In the genomic region with DNA sequence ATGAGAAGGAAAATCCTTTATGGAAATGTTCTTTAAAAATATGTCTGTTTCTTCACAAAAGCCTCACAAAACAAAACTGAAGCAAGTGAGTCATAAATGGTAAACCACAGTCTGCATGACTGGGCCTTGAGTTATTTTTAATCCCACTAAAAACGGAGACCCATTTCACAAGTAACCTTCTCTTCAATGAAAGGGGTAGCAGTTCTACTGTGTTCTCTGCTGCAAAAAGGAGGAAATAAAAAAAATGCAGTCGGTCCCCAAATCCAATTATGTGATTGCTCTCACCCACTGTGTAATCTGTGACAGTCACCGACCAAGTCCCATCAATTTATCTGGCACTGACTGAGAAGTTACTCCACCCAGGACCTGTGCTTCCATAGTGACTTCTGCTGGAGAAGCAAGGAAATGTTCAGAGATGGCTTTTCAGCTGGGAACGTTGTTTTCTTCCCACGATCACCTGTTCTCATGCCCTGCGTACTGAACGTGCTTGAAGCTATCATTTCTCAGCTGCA, we compare ENCODE assay signal across 9 cellular contexts.
DNase-seq lines count a peak whose midpoint lies in the region; ATAC-seq lines count a peak whose summit lies in the region.
"Had no signal": no experiment of that assay in that cellular context is flagged by ENCODE, and none has a peak within 500 bp of the region (broad histone marks: within the 10 kb centered on the region; RNA-seq: fewer than 3 reads in every experiment).

No MANE protein-coding gene starts in this region.

- DNase-seq in AG08395 (ENCODE audit: low spot score): peak; percentile 73
- peak; percentile 76 for DNase-seq in amniotic epithelial cell (ENCODE audit: low read depth)
- no peak for DNase-seq in stimulated activated CD4-positive, alpha-beta T cell treated with anti-CD3 and anti-CD28 coated beads, Interleukin-1b, Interleukin-23, amount 100 ng/mL, for 48 hours
- no peak for DNase-seq in activated T-cell treated with anti-CD3 and anti-CD28 coated beads for 4 hours
- no peak for DNase-seq in activated T-cell treated with anti-CD3 and anti-CD28 coated beads, Interleukin-2, amount 50 U/mL, for 4 hours
- DNase-seq in activated naive CD4-positive, alpha-beta T cell treated with Interleukin-2 at 50 U/mL for 16 hours: no peak
- DNase-seq: activated naive CD8-positive, alpha-beta T cell treated with anti-CD3 and anti-CD28 coated beads, Interleukin-2, amount 10 ng/mL, durations not matched to agents 7 days and 5 days had no signal

- H3K4me3 Mint-ChIP-seq in activated T-cell treated with anti-CD3 and anti-CD28 coated beads, Interleukin-2, amount 50 U/mL, for 4 hours: no peak overlapping the region
- H3K4me3 Mint-ChIP-seq: activated naive CD8-positive, alpha-beta T cell treated with anti-CD3 and anti-CD28 coated beads, Interleukin-2, amount 10 ng/mL, durations not matched to agents 7 days and 5 days had no signal

- ATAC-seq in GM19025 (IDR thresholded peaks at IDR 0.05; ENCODE audit: low read depth, unreplicated experiment) (peak; percentile 43), HG03066 (IDR thresholded peaks at IDR 0.05; ENCODE audit: low read depth, unreplicated experiment) (peak; percentile 47)
- no peak for ATAC-seq in activated T-cell treated with anti-CD3 and anti-CD28 coated beads, Interleukin-2, amount 50 U/mL, for 4 hours

- H3K4me1 Mint-ChIP-seq in activated T-cell treated with anti-CD3 and anti-CD28 coated beads, Interleukin-2, amount 50 U/mL, for 4 hours (ENCODE audit: low read depth): no peaks in the 10 kb centered on the region

- no peaks in the 10 kb centered on the region for H3K9me3 Mint-ChIP-seq in activated T-cell treated with anti-CD3 and anti-CD28 coated beads, Interleukin-2, amount 50 U/mL, for 4 hours
- H3K9me3 Mint-ChIP-seq: activated naive CD8-positive, alpha-beta T cell treated with anti-CD3 and anti-CD28 coated beads, Interleukin-2, amount 10 ng/mL, durations not matched to agents 7 days and 5 days had no signal

- H3K27me3 Mint-ChIP-seq in activated T-cell treated with anti-CD3 and anti-CD28 coated beads, Interleukin-2, amount 50 U/mL, for 4 hours (ENCODE audit: low read depth): no peaks in the 10 kb centered on the region
- H3K27me3 Mint-ChIP-seq: activated naive CD8-positive, alpha-beta T cell treated with anti-CD3 and anti-CD28 coated beads, Interleukin-2, amount 10 ng/mL, durations not matched to agents 7 days and 5 days had no signal

- H3K36me3 Mint-ChIP-seq in activated T-cell treated with anti-CD3 and anti-CD28 coated beads, Interleukin-2, amount 50 U/mL, for 4 hours (ENCODE audit: insufficient read depth): no peaks in the 10 kb centered on the region
- H3K36me3 Mint-ChIP-seq: activated naive CD8-positive, alpha-beta T cell treated with anti-CD3 and anti-CD28 coated beads, Interleukin-2, amount 10 ng/mL, durations not matched to agents 7 days and 5 days had no signal

Comparison
In these comparisons a context has a peak if more than half of its experiments do, and no peak if none do; other contexts are left out.
1. DNase-seq: peak in AG08395 (single experiment) and amniotic epithelial cell (single experiment); none in stimulated activated CD4-positive, alpha-beta T cell treated with anti-CD3 and anti-CD28 coated beads, Interleukin-1b, Interleukin-23, amount 100 ng/mL, for 48 hours (single experiment), activated T-cell treated with anti-CD3 and anti-CD28 coated beads for 4 hours (single experiment), activated T-cell treated with anti-CD3 and anti-CD28 coated beads, Interleukin-2, amount 50 U/mL, for 4 hours (single experiment) and activated naive CD4-positive, alpha-beta T cell treated with Interleukin-2 at 50 U/mL for 16 hours (single experiment).
2. ATAC-seq: peak in GM19025 (single experiment) and HG03066 (single experiment); none in activated T-cell treated with anti-CD3 and anti-CD28 coated beads, Interleukin-2, amount 50 U/mL, for 4 hours (0 of 2).